8 cellular contexts compared by ENCODE assay signal in genomic region chr14:95233702-95234241, GRCh38.
DNase-seq lines count a peak whose midpoint lies in the region; ATAC-seq and TF ChIP-seq lines count a peak whose summit lies in the region.

No MANE protein-coding gene starts in this region.

- H3K9me3 Mint-ChIP-seq in MCF 10A (ENCODE audit: unreplicated experiment) = no peaks in the 10 kb centered on the region

- ATAC-seq in HG03103 (IDR thresholded peaks at IDR 0.05; ENCODE audit: low read depth, unreplicated experiment) (peak; percentile 89), gastroesophageal sphincter (peak; percentile 39)

- no peaks in the 10 kb centered on the region for H3K9me3 ChIP-seq in breast epithelium
- H3K9me3 ChIP-seq in gastroesophageal sphincter = no peaks in the 10 kb centered on the region
- no peaks in the 10 kb centered on the region for H3K9me3 ChIP-seq in uterus

- no peak for TF ChIP-seq CTCF in breast epithelium (IDR thresholded peaks at IDR 0.05)
- TF ChIP-seq CTCF in MCF 10A (IDR thresholded peaks at IDR 0.05; ENCODE audit: unreplicated experiment) = no peak
- no peak for TF ChIP-seq CTCF in gastroesophageal sphincter (IDR thresholded peaks at IDR 0.05)
- no peak for TF ChIP-seq CTCF in uterus (IDR thresholded peaks at IDR 0.05)

- H3K4me3 Mint-ChIP-seq in MCF 10A (ENCODE audit: unreplicated experiment) = no peak overlapping the region

- CTCF ChIA-PET in MCF 10A (lab: Yijun Ruan, JAX) = interaction anchor here (0.6 kb wide), 1 partner anchor 1246 kb away, joined by 3 read pairs; no protein-coding TSS in a partner anchor

- H3K27ac ChIP-seq in breast epithelium (peak overlapping the region; percentile 20 to 58), gastroesophageal sphincter (peak overlapping the region in 3 of 4 donors; percentile 0 to 23 (median 8)), uterus (peak overlapping the region; percentile 39 to 40)

- no peak for TF ChIP-seq EP300 in gastroesophageal sphincter (IDR thresholded peaks at IDR 0.05)

- WGBS in gastroesophageal sphincter (ENCODE audit: low coverage in 1 of 2), 2 donors = 83 to 85% methylated on average over 2 to 8 of the region's 9 CpGs

- H3K27me3 Mint-ChIP-seq in MCF 10A (ENCODE audit: insufficient read depth, unreplicated experiment) = no peaks in the 10 kb centered on the region

- peaks cover under 1% of the 10 kb centered on the region for H3K36me3 Mint-ChIP-seq in MCF 10A (ENCODE audit: insufficient read depth, unreplicated experiment)

- H3K4me1 ChIP-seq in breast epithelium = peaks cover 7 to 28% of the 10 kb centered on the region in 2 donors
- H3K4me1 ChIP-seq in gastroesophageal sphincter = peaks cover 0 to 5% (median 0%) of the 10 kb centered on the region in 3 donors
- H3K4me1 ChIP-seq in uterus = peaks cover 0 to 4% of the 10 kb centered on the region in 2 donors

- no TSS peak for BruUV-seq in MCF 10A (replicated peaks; lab: Mats Ljungman, UMichigan)

- H3K27ac Mint-ChIP-seq in MCF 10A (ENCODE audit: low read depth, unreplicated experiment) = no peak overlapping the region

- POLR2A ChIA-PET in MCF 10A (lab: Yijun Ruan, JAX) = no interaction called here

- H3K4me3 ChIP-seq in breast epithelium (no peak overlapping the region), gastroesophageal sphincter (no peak overlapping the region), uterus (no peak overlapping the region)

- H3K36me3 ChIP-seq in breast epithelium (no peaks in the 10 kb centered on the region), gastroesophageal sphincter (no peaks in the 10 kb centered on the region), uterus (no peaks in the 10 kb centered on the region)

- H3K27me3 ChIP-seq in breast epithelium (no peaks in the 10 kb centered on the region), gastroesophageal sphincter (no peaks in the 10 kb centered on the region), uterus (no peaks in the 10 kb centered on the region)

- intact Hi-C loops in breast epithelium (cut with DNase I; ENCODE audit: low total_unique reads) = no loop called here
- intact Hi-C loops in MCF 10A (cut with micrococcal nuclease) = no loop called here
- intact Hi-C loops in uterus (cut with DNase I; ENCODE audit: low total_unique reads) = no loop called here

- no peak for TF ChIP-seq POLR2A in breast epithelium (IDR thresholded peaks at IDR 0.05)
- no peak for TF ChIP-seq POLR2A in gastroesophageal sphincter (IDR thresholded peaks at IDR 0.05)
- TF ChIP-seq POLR2A in uterus (IDR thresholded peaks at IDR 0.05) = no peak

- peaks cover 12% of the 10 kb centered on the region for H3K4me1 Mint-ChIP-seq in MCF 10A (ENCODE audit: insufficient read depth, unreplicated experiment)

- DNase-seq in breast epithelium (ENCODE audit: low spot score in 2 of 2) (no peak), MCF 10A (ENCODE audit: unreplicated experiment) (no peak), uterus (peak in 1 of 2 donors; percentile 36), DMS153 treated with DMSO at 0.1 percent for 48 hours (lab: John Stamatoyannopoulos, UW; ENCODE audit: unreplicated experiment) (no peak), SW 1271 (lab: John Stamatoyannopoulos, UW) (no peak), NCI-H1436 treated with DMSO at 0.1 percent for 48 hours (lab: John Stamatoyannopoulos, UW) (no peak)
